Comparison of ENCODE assay signal across 27 cellular contexts in the genomic region with DNA sequence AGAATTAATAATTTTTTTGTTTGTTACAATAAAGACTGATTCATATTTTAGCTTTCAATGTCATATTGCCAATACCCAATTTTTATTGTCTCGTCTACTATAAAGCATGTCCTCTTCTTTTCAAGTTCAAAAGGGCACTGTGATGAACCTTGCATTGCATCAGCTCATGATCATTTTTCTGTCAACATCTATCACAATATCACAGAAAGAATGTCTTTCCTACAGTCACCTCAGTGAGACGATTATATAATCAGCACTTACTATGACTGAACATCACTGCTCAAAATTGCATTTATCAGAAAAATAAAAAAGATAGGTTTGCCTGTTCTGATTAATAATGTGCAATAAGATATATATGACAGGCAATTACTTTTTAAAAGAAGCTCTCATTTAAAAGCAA.
"Had no signal": no experiment of that assay in that cellular context is flagged by ENCODE, and none has a peak within 500 bp of the region (broad histone marks: within the 10 kb centered on the region; RNA-seq: fewer than 3 reads in every experiment).

No MANE protein-coding gene starts in this region.

- H3K4me1 Mint-ChIP-seq: stimulated activated memory B cell treated with anti-CD40 and anti-IgM and Interleukin-4, amounts not matched to agents 10 μg/mL and 1 μg/mL and 100 μg/mL, for 72 hours; stimulated activated naive B cell treated with anti-CD40 and anti-IgM and Interleukin-4, amounts not matched to agents 10 μg/mL and 1 μg/mL and 100 μg/mL, for 72 hours; stimulated activated naive CD8-positive, alpha-beta T cell treated with anti-CD3 and anti-CD28 coated beads, Interleukin-15, amount 100 ng/mL, for 72 hours had no signal

- H3K36me3 ChIP-seq: stomach, suprapubic skin, thoracic aorta, thyroid gland, tibial artery, tibial nerve, transverse colon, upper lobe of left lung, upper lobe of right lung, uterus, vagina had no signal

- H3K4me1 ChIP-seq: stomach, suprapubic skin, testis, thyroid gland, tibial artery, tibial nerve, transverse colon, upper lobe of left lung, upper lobe of right lung, uterus, vagina had no signal

- H3K4me3 ChIP-seq: stomach, suprapubic skin, testis, thoracic aorta, thyroid gland, tibial artery, tibial nerve, transverse colon, upper lobe of left lung, upper lobe of right lung, uterus, vagina had no signal

- H3K27me3 ChIP-seq: stomach, suprapubic skin, testis, thyroid gland, tibial artery, tibial nerve, transverse colon, upper lobe of left lung, upper lobe of right lung, uterus, vagina had no signal

- H3K9me3 Mint-ChIP-seq: stimulated activated naive B cell treated with anti-CD40 and anti-IgM and Interleukin-4, amounts not matched to agents 10 μg/mL and 1 μg/mL and 100 μg/mL, for 72 hours; stimulated activated naive CD8-positive, alpha-beta T cell treated with anti-CD3 and anti-CD28 coated beads, Interleukin-15, Interleukin-2, amounts not matched to agents 100 ng/mL and 50 ng/mL, for 24 hours; type B pancreatic cell had no signal

- DNase-seq: stimulated activated CD4-positive, alpha-beta T cell treated with anti-CD3 and anti-CD28 coated beads, Interleukin-2, amount 100 ng/mL, for 48 hours; stimulated activated CD4-positive, alpha-beta T cell treated with anti-CD3 and anti-CD28 coated beads, Interleukin-4, amount 100 ng/mL, for 1 hour; stimulated activated CD4-positive, alpha-beta T cell treated with anti-CD3 and anti-CD28 coated beads, Interleukin-4, amount 100 ng/mL, for 24 hours; stimulated activated CD4-positive, alpha-beta T cell treated with anti-CD3 and anti-CD28 coated beads, Interleukin-4, amount 100 ng/mL, for 4 hours; stimulated activated CD8-positive, alpha-beta memory T cell treated with anti-CD3 and anti-CD28 coated beads, Interleukin-4, amount 100 ng/mL, for 48 hours; stimulated activated naive B cell treated with anti-CD40 and anti-IgM and Interleukin-4, amounts not matched to agents 10 μg/mL and 1 μg/mL and 100 μg/mL, for 72 hours; stimulated activated naive CD4-positive, alpha-beta T cell; stimulated activated naive CD4-positive, alpha-beta T cell treated with Interleukin-2 at 50 U/mL for 16 hours; stimulated activated naive CD8-positive, alpha-beta T cell treated with anti-CD3 and anti-CD28 coated beads, Interleukin-15, amount 100 ng/mL, for 72 hours; stimulated activated naive CD8-positive, alpha-beta T cell treated with anti-CD3 and anti-CD28 coated beads, Interleukin-15, Interleukin-2, amounts not matched to agents 100 U/mL and 50 U/mL, for 24 hours; stomach; substantia nigra; testis; thyroid gland; tibial artery; transverse colon; trophoblast cell; upper lobe of left lung; upper lobe of right lung; uterus had no signal

- H3K27ac ChIP-seq: stomach, suprapubic skin, testis, thoracic aorta, thyroid gland, tibial artery, tibial nerve, transverse colon, upper lobe of left lung, upper lobe of right lung, uterus, vagina had no signal

- H3K36me3 Mint-ChIP-seq: stimulated activated memory B cell treated with anti-CD40 and anti-IgM and Interleukin-4, amounts not matched to agents 10 μg/mL and 1 μg/mL and 100 μg/mL, for 72 hours; stimulated activated naive B cell treated with anti-CD40 and anti-IgM and Interleukin-4, amounts not matched to agents 10 μg/mL and 1 μg/mL and 100 μg/mL, for 72 hours; type B pancreatic cell had no signal

- H3K27ac Mint-ChIP-seq: stimulated activated memory B cell treated with anti-CD40 and anti-IgM and Interleukin-4, amounts not matched to agents 10 μg/mL and 1 μg/mL and 100 μg/mL, for 72 hours; stimulated activated naive B cell treated with anti-CD40 and anti-IgM and Interleukin-4, amounts not matched to agents 10 μg/mL and 1 μg/mL and 100 μg/mL, for 72 hours; stimulated activated naive CD8-positive, alpha-beta T cell treated with anti-CD3 and anti-CD28 coated beads, Interleukin-15, amount 100 ng/mL, for 72 hours; stimulated activated naive CD8-positive, alpha-beta T cell treated with anti-CD3 and anti-CD28 coated beads, Interleukin-15, Interleukin-2, amounts not matched to agents 100 ng/mL and 50 ng/mL, for 24 hours; type B pancreatic cell had no signal

- H3K9me3 ChIP-seq: stomach, suprapubic skin, testis, thoracic aorta, thyroid gland, tibial artery, tibial nerve, upper lobe of left lung, upper lobe of right lung, uterus, vagina had no signal

- H3K4me3 Mint-ChIP-seq: stimulated activated memory B cell treated with anti-CD40 and anti-IgM and Interleukin-4, amounts not matched to agents 10 μg/mL and 1 μg/mL and 100 μg/mL, for 72 hours; stimulated activated naive B cell treated with anti-CD40 and anti-IgM and Interleukin-4, amounts not matched to agents 10 μg/mL and 1 μg/mL and 100 μg/mL, for 72 hours; stimulated activated naive CD8-positive, alpha-beta T cell treated with anti-CD3 and anti-CD28 coated beads, Interleukin-15, amount 100 ng/mL, for 72 hours; stimulated activated naive CD8-positive, alpha-beta T cell treated with anti-CD3 and anti-CD28 coated beads, Interleukin-15, Interleukin-2, amounts not matched to agents 100 ng/mL and 50 ng/mL, for 24 hours; type B pancreatic cell had no signal

- ATAC-seq: stimulated activated memory B cell treated with anti-CD40 and anti-IgM and Interleukin-4, amounts not matched to agents 10 μg/mL and 1 μg/mL and 100 μg/mL, for 72 hours; stimulated activated naive B cell treated with anti-CD40 and anti-IgM and Interleukin-4, amounts not matched to agents 10 μg/mL and 1 μg/mL and 100 μg/mL, for 72 hours; stimulated activated naive CD8-positive, alpha-beta T cell treated with anti-CD3 and anti-CD28 coated beads, Interleukin-15, amount 100 ng/mL, for 72 hours; stimulated activated naive CD8-positive, alpha-beta T cell treated with anti-CD3 and anti-CD28 coated beads, Interleukin-15, Interleukin-2, amounts not matched to agents 100 U/mL and 50 U/mL, for 24 hours; upper lobe of right lung had no signal
